8 cellular contexts compared by ENCODE assay signal in the genomic region with DNA sequence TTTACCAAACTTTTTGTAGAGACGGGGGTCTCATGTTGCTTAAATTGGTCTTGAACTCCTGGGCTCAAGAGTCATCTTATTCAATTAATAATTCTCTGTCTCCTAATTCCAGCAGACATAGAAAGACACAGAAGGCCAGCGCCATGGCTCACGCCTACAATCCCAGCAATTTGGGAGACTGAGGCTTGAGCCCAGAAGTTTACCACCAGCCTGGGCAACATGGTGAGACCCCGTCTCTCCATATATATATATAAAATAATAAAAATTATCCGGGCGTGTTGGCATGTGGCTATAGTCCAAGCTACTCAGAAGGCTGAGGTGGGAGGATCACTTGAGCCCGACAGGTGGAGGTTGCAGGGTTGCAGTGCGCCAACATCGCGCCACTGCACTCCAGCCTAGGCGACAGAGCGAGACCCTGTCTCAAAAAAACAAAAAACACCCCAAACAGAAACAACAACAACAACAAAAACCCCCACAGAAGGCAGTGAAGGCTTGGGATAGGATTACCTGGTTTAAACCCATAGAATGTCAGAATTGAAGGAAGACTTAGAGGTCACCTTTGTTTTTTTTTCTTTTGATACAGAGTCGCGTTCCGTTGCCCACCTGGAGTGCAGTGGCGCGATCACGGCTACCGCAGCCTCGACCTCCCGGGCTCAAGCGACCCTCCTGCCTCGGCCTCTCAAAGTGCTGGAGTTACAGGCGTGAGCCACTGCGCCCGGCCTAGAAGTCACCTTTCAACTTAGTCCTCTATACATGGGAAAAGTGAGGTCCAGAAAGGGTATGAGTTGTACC. TPM values are rescaled to one million over a fixed set of nuclear protein-coding genes. Genes with fewer than 3 reads are reported as not detected.
DNase-seq lines count a peak whose midpoint lies in the region; ATAC-seq, FAIRE-seq and TF ChIP-seq lines count a peak whose summit lies in the region.

No MANE protein-coding gene starts in this region.

- intact Hi-C loops in kidney (cut with DNase I), result no loop called here

- DNase-seq in stimulated activated CD4-positive, alpha-beta T cell treated with anti-CD3 and anti-CD28 coated beads, Interleukin-15, amount 100 ng/mL, for 24 hours, result peak; percentile 14
- DNase-seq in stimulated activated CD4-positive, alpha-beta T cell treated with anti-CD3 and anti-CD28 coated beads, Interleukin-1b, Interleukin-23, amount 100 ng/mL, for 48 hours, result no peak
- DNase-seq in kidney (peak; percentile 75), OCI-M1 (lab: John Stamatoyannopoulos, UW) (no peak)
- DNase-seq in stimulated activated CD4-positive, alpha-beta T cell treated with anti-CD3 and anti-CD28 coated beads, Interleukin-2, amount 100 ng/mL, for 48 hours, result no peak
- DNase-seq in stimulated activated CD4-positive, alpha-beta T cell treated with anti-CD3 and anti-CD28 coated beads, Interleukin-4, amount 100 ng/mL, for 1 hour, result no peak

- peak overlapping the region; percentile 63 to 95 for H3K27ac ChIP-seq in kidney (ENCODE audit: low read depth in 2 of 2, low read length in 2 of 2)
- H3K27ac ChIP-seq in temporal lobe (ENCODE audit: low read depth, low read length), result peak overlapping the region; percentile 70

- peaks cover 27% of the 10 kb centered on the region for H3K36me3 Mint-ChIP-seq in activated T-helper 17 cell treated with anti-CD3 and anti-CD28 coated beads, Interleukin-2, amount 50 U/mL, for 72 hours (ENCODE audit: low read depth)

- no peaks in the 10 kb centered on the region for H3K27me3 Mint-ChIP-seq in activated T-helper 17 cell treated with anti-CD3 and anti-CD28 coated beads, Interleukin-2, amount 50 U/mL, for 72 hours

- H3K4me1 Mint-ChIP-seq in activated T-helper 17 cell treated with anti-CD3 and anti-CD28 coated beads, Interleukin-2, amount 50 U/mL, for 72 hours, result no peaks in the 10 kb centered on the region

- no peak for FAIRE-seq in kidney (lab: Jason Lieb, UNC)

- ATAC-seq in activated T-helper 17 cell treated with anti-CD3 and anti-CD28 coated beads, Interleukin-2, amount 50 U/mL, for 72 hours (replicated peaks), result no peak

- peak overlapping the region; percentile 83 to 88 for H3K9ac ChIP-seq in kidney (ENCODE audit: low read length in 2 of 2)

- H3K36me3 ChIP-seq in kidney (ENCODE audit: control insufficient read depth in 1 of 2, insufficient read depth in 2 of 2, low read length in 2 of 2), result no peaks in the 10 kb centered on the region

- peak overlapping the region; percentile 90 to 97 for H3K4me3 ChIP-seq in kidney (ENCODE audit: low read length in 2 of 2)

- H3K4me3 Mint-ChIP-seq in activated T-helper 17 cell treated with anti-CD3 and anti-CD28 coated beads, Interleukin-2, amount 50 U/mL, for 72 hours, result peak overlapping the region; percentile 93

- H3K9me3 ChIP-seq in kidney (ENCODE audit: control insufficient read depth in 1 of 2, low read length in 2 of 2), result no peaks in the 10 kb centered on the region

- no peak for TF ChIP-seq CTCF in kidney (IDR thresholded peaks at IDR 0.05; ENCODE audit: borderline replicate concordance, extremely low read depth, insufficient read depth)

- H3K4me1 ChIP-seq in kidney (ENCODE audit: control insufficient read depth in 1 of 2, insufficient read depth in 1 of 2, low read depth in 1 of 2, low read length in 2 of 2), result no peaks in the 10 kb centered on the region

- H3K27ac Mint-ChIP-seq in activated T-helper 17 cell treated with anti-CD3 and anti-CD28 coated beads, Interleukin-2, amount 50 U/mL, for 72 hours, result peak overlapping the region; percentile 97

- no peaks in the 10 kb centered on the region for H3K9me3 Mint-ChIP-seq in activated T-helper 17 cell treated with anti-CD3 and anti-CD28 coated beads, Interleukin-2, amount 50 U/mL, for 72 hours

RNA-seq across cellular contexts. Expression of gene UBAP1, which starts 0.7 kb away (rescaled TPM):
- total RNA-seq in activated T-helper 17 cell treated with anti-CD3 and anti-CD28 coated beads, Interleukin-2, amount 50 U/mL, for 72 hours, result 10 to 100 TPM; 39.7 to 46.5 TPM
- total RNA-seq in kidney, result 53.8 TPM
- 39.4 TPM for polyA plus RNA-seq in kidney (ENCODE audit: insufficient read depth, low read depth, low replicate concordance)
- 18.4 TPM for total RNA-seq in temporal lobe

RNA-seq across cellular contexts. Expression of gene DCAF12, which starts 51.6 kb away (rescaled TPM):
- total RNA-seq in activated T-helper 17 cell treated with anti-CD3 and anti-CD28 coated beads, Interleukin-2, amount 50 U/mL, for 72 hours, result 10 to 100 TPM; 30.4 to 36.6 TPM
- 33.0 TPM for total RNA-seq in kidney
- 11.8 TPM for polyA plus RNA-seq in kidney (ENCODE audit: insufficient read depth, low read depth, low replicate concordance)
- total RNA-seq in temporal lobe, result 23.8 TPM

Comparison
In these comparisons a context has a peak if more than half of its experiments do, and no peak if none do; other contexts are left out.
1. DNase-seq: peak in stimulated activated CD4-positive, alpha-beta T cell treated with anti-CD3 and anti-CD28 coated beads, Interleukin-15, amount 100 ng/mL, for 24 hours (single experiment) and kidney (single experiment); none in stimulated activated CD4-positive, alpha-beta T cell treated with anti-CD3 and anti-CD28 coated beads, Interleukin-1b, Interleukin-23, amount 100 ng/mL, for 48 hours (single experiment), stimulated activated CD4-positive, alpha-beta T cell treated with anti-CD3 and anti-CD28 coated beads, Interleukin-2, amount 100 ng/mL, for 48 hours (0 of 2), OCI-M1 (single experiment) and stimulated activated CD4-positive, alpha-beta T cell treated with anti-CD3 and anti-CD28 coated beads, Interleukin-4, amount 100 ng/mL, for 1 hour (single experiment).